Comparison of ENCODE assay signal across 8 cellular contexts in the genomic region with DNA sequence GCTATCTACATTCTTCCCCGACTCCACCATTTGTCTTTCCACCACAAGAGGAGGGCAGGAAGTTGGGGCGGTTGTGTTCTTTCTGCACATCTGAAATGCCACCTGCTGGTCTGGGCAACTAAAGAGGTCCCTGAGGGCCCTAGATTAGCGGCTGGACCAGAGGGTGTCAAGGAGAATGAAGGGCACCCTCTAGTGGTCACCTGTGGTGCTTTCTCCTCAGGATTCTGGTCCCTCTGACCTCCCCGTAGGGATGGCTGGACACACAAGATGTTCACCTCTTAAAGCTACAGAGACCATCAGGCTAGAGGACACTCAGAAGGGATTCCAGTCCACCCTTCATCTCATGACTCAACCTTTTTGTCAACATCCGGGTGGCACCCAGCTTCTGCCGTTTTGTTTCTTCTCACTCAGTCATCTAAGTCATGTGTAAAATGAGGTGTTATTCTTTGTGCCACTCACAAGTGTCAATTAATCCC. TPM values are rescaled to one million over a fixed set of nuclear protein-coding genes. Genes with fewer than 3 reads are reported as not detected.
DNase-seq lines count a peak whose midpoint lies in the region; ATAC-seq lines count a peak whose summit lies in the region.

No MANE protein-coding gene starts in this region.

- ATAC-seq in GM21381 (IDR thresholded peaks at IDR 0.05; ENCODE audit: unreplicated experiment) (peak; percentile 43), GM18870 (IDR thresholded peaks at IDR 0.05; ENCODE audit: unreplicated experiment) (no peak), HG03108 (IDR thresholded peaks at IDR 0.05; ENCODE audit: unreplicated experiment) (no peak)

- DNase-seq in CMK (ENCODE audit: low read depth) (peak; percentile 46), NCI-H345 (lab: John Stamatoyannopoulos, UW) (peak; percentile 45), germinal center (ENCODE audit: low spot score) (peak; percentile 73), renal cortical epithelial cell (ENCODE audit: low read depth) (peak; percentile 63)
- peak; percentile 76 for DNase-seq in activated CD8-positive, alpha-beta memory T cell treated with anti-CD3 and anti-CD28 coated beads for 24 hours

RNA-seq across cellular contexts. Expression of a gene that starts 2.9 kb away (rescaled TPM):
- total RNA-seq in renal cortical epithelial cell: not detected in 2 replicates

RNA-seq across cellular contexts. Expression of a gene that starts 44.5 kb away (rescaled TPM):
- total RNA-seq in renal cortical epithelial cell: 39.8 and 77.1 TPM in 2 replicates

RNA-seq across cellular contexts. Expression of a gene that starts 45.9 kb away (rescaled TPM):
- 5.4 and 11.1 TPM in 2 replicates for total RNA-seq in renal cortical epithelial cell
